ENCODE assay signal across 19 cellular contexts in genomic region chr7:75621124-75621523, GRCh38.
DNase-seq lines count a peak whose midpoint lies in the region; TF ChIP-seq lines count a peak whose summit lies in the region.
"Had no signal": no experiment of that assay in that cellular context is flagged by ENCODE, and none has a peak within 500 bp of the region (broad histone marks: within the 10 kb centered on the region; RNA-seq: fewer than 3 reads in every experiment).

No MANE protein-coding gene starts in this region.

- TF ChIP-seq CTCF in NB4 (IDR thresholded peaks at IDR 0.05; ENCODE audit: low read depth, low read length) (no peak), endothelial cell (IDR thresholded peaks at IDR 0.05; ENCODE audit: unreplicated experiment) (no peak)

- no peaks in the 10 kb centered on the region for H3K9me3 Mint-ChIP-seq in endothelial cell (ENCODE audit: unreplicated experiment)
- peaks cover 1% of the 10 kb centered on the region for H3K9me3 Mint-ChIP-seq in activated naive CD8-positive, alpha-beta T cell treated with anti-CD3 and anti-CD28 coated beads for 36 hours
- H3K9me3 Mint-ChIP-seq: activated T-cell treated with anti-CD3 and anti-CD28 coated beads, Interleukin-2, amount 50 U/mL, for 72 hours; HFFc6 had no signal

- H3K27me3 Mint-ChIP-seq in endothelial cell (ENCODE audit: unreplicated experiment), result peaks cover 7% of the 10 kb centered on the region
- H3K27me3 Mint-ChIP-seq in activated naive CD8-positive, alpha-beta T cell treated with anti-CD3 and anti-CD28 coated beads for 36 hours, result peaks cover 4% of the 10 kb centered on the region
- H3K27me3 Mint-ChIP-seq: activated CD4-positive, alpha-beta memory T cell treated with anti-CD3 and anti-CD28 coated beads for 36 hours had no signal

- H3K4me3 ChIP-seq in NB4 (ENCODE audit: low read depth, low read length), result no peak overlapping the region
- H3K4me3 ChIP-seq: dorsolateral prefrontal cortex, mucosa of descending colon, tibial artery had no signal

- DNase-seq in SKM-1 treated with dmso at 0.1 percent for 144 hours (lab: John Stamatoyannopoulos, UW; ENCODE audit: unreplicated experiment) (peak; percentile 51), SKM-1 (lab: John Stamatoyannopoulos, UW; ENCODE audit: unreplicated experiment) (no peak), NB4 (ENCODE audit: low read depth) (peak; percentile 79), endothelial cell (ENCODE audit: low spot score) (no peak), T-helper 1 cell (no peak), superior temporal gyrus (ENCODE audit: extremely low spot score) (no peak), GOT3 (lab: John Stamatoyannopoulos, UW) (no peak)
- DNase-seq in activated naive CD8-positive, alpha-beta T cell treated with anti-CD3 and anti-CD28 coated beads for 36 hours, result no peak
- DNase-seq: 8988T; activated CD4-positive, alpha-beta memory T cell treated with anti-CD3 and anti-CD28 coated beads for 36 hours; activated T-cell treated with anti-CD3 and anti-CD28 coated beads, Interleukin-2, amount 50 U/mL, for 72 hours; C1 segment of cervical spinal cord; DMS153; dorsolateral prefrontal cortex; HFFc6; NCI-H1048; NCI-H2171; tibial artery had no signal

- no peak overlapping the region for H3K4me3 Mint-ChIP-seq in endothelial cell (ENCODE audit: unreplicated experiment)
- no peak overlapping the region for H3K4me3 Mint-ChIP-seq in activated naive CD8-positive, alpha-beta T cell treated with anti-CD3 and anti-CD28 coated beads for 36 hours
- H3K4me3 Mint-ChIP-seq: activated CD4-positive, alpha-beta memory T cell treated with anti-CD3 and anti-CD28 coated beads for 36 hours; activated T-cell treated with anti-CD3 and anti-CD28 coated beads, Interleukin-2, amount 50 U/mL, for 72 hours; HFFc6 had no signal

- no peak for TF ChIP-seq POLR2A in NB4 (IDR thresholded peaks at IDR 0.05; ENCODE audit: extremely low read depth, insufficient read length)

- peak overlapping the region; percentile 80 for H3K27ac Mint-ChIP-seq in endothelial cell (ENCODE audit: unreplicated experiment)
- no peak overlapping the region for H3K27ac Mint-ChIP-seq in activated naive CD8-positive, alpha-beta T cell treated with anti-CD3 and anti-CD28 coated beads for 36 hours
- H3K27ac Mint-ChIP-seq: activated CD4-positive, alpha-beta memory T cell treated with anti-CD3 and anti-CD28 coated beads for 36 hours; activated T-cell treated with anti-CD3 and anti-CD28 coated beads, Interleukin-2, amount 50 U/mL, for 72 hours; HFFc6 had no signal

- H3K4me1 Mint-ChIP-seq in endothelial cell (ENCODE audit: unreplicated experiment), result peaks cover 19% of the 10 kb centered on the region
- H3K4me1 Mint-ChIP-seq in activated naive CD8-positive, alpha-beta T cell treated with anti-CD3 and anti-CD28 coated beads for 36 hours, result peaks cover 23% of the 10 kb centered on the region

- peaks cover 18% of the 10 kb centered on the region for H3K36me3 Mint-ChIP-seq in endothelial cell (ENCODE audit: low read depth, unreplicated experiment)
- no peaks in the 10 kb centered on the region for H3K36me3 Mint-ChIP-seq in activated naive CD8-positive, alpha-beta T cell treated with anti-CD3 and anti-CD28 coated beads for 36 hours
- H3K36me3 Mint-ChIP-seq: activated CD4-positive, alpha-beta memory T cell treated with anti-CD3 and anti-CD28 coated beads for 36 hours had no signal

Comparison
In these comparisons a context has a peak if more than half of its experiments do, and no peak if none do; other contexts are left out.
1. DNase-seq: peak in SKM-1 treated with dmso at 0.1 percent for 144 hours (single experiment) and NB4 (single experiment); none in SKM-1 (single experiment), endothelial cell (single experiment), T-helper 1 cell (0 of 5), superior temporal gyrus (single experiment), activated naive CD8-positive, alpha-beta T cell treated with anti-CD3 and anti-CD28 coated beads for 36 hours (single experiment) and GOT3 (single experiment).